In the genomic region with DNA sequence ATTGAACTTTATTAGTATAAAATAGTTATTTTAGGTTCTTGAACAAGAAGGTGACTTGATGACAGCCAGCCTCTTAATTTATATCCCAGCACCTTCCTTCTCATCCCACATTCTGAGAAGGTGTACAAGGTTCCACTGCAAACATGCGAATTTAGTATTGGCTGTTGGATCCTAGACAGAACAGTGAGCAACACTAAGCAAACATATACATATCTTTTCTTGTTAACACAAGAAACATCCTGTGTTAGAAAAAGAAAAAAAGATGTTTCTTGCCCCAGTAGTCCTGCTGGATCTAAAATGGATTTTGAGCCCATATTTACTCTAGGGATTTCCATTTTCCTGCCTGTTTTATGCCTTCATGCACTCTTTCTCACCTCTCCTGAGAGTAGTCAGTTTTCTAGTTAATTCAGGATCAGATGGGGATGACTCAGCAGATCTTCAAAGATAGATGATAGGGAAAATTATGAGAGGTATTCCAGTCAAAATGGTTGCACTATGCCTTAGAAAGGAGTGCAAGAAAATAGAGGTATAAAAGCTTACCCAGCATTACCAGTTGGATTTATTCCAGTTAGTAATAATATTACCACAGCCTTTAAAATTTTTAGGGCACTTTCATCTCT, we compare ENCODE assay signal across 26 cellular contexts.
DNase-seq lines count a peak whose midpoint lies in the region; ATAC-seq and TF ChIP-seq lines count a peak whose summit lies in the region.
"Had no signal": no experiment of that assay in that cellular context is flagged by ENCODE, and none has a peak within 500 bp of the region (broad histone marks: within the 10 kb centered on the region; RNA-seq: fewer than 3 reads in every experiment).

No MANE protein-coding gene starts in this region.

- BruUV-seq in PC-9 (replicated peaks; lab: Mats Ljungman, UMichigan): no TSS peak

- H3K27me3 ChIP-seq in ACC112 (ENCODE audit: insufficient read depth, low read length): no peaks in the 10 kb centered on the region
- H3K27me3 ChIP-seq in PC-9 (ENCODE audit: insufficient read depth, low read depth): no peaks in the 10 kb centered on the region
- H3K27me3 ChIP-seq: heart left ventricle, MG63, upper lobe of right lung had no signal

- no peaks in the 10 kb centered on the region for H3K4me1 ChIP-seq in ACC112 (ENCODE audit: control insufficient read depth, insufficient read depth, low read length, unreplicated experiment)
- peaks cover 4% of the 10 kb centered on the region; the same call in 1 of the 2 replicates for H3K4me1 ChIP-seq in PC-9 (replicated peaks; ENCODE audit: insufficient read depth)
- H3K4me1 ChIP-seq: heart left ventricle, upper lobe of right lung had no signal

- H4K20me1 ChIP-seq in PC-9 (ENCODE audit: insufficient read depth): no peaks in the 10 kb centered on the region

- intact Hi-C loops in PC-9 (cut with micrococcal nuclease; ENCODE audit: unreplicated experiment): no loop called here
- intact Hi-C loops in left cardiac atrium (cut with DNase I): no loop called here

- no peak for TF ChIP-seq CTCF in PC-9 (conservative IDR thresholded peaks at IDR 0.05)
- no peak for TF ChIP-seq CTCF in fibroblast of mammary gland (conservative IDR thresholded peaks at IDR 0.05; ENCODE audit: control insufficient read depth, insufficient read depth, low read depth, low read length)

- CTCF ChIA-PET in PC-9 (lab: Charles Lee): no interaction called here

- H3K79me2 ChIP-seq in ACC112 (ENCODE audit: control insufficient read depth, insufficient read depth, low read length, unreplicated experiment): no peaks in the 10 kb centered on the region
- no peaks in the 10 kb centered on the region for H3K79me2 ChIP-seq in PC-9 (ENCODE audit: low read depth)

- no peaks in the 10 kb centered on the region for H3K9me2 ChIP-seq in PC-9 (ENCODE audit: insufficient read depth)

- POLR2A ChIA-PET in PC-9 (lab: Charles Lee; ENCODE audit: unreplicated experiment): no interaction called here

- H3K27ac ChIP-seq in ACC112 (ENCODE audit: low read depth, low read length) (no peak overlapping the region), PC-9 (no peak overlapping the region)
- H3K27ac ChIP-seq: C4-2B, epithelial cell of prostate, heart left ventricle, upper lobe of right lung had no signal

- H3K36me3 ChIP-seq in ACC112 (ENCODE audit: insufficient read depth, low read length) (no peaks in the 10 kb centered on the region), PC-9 (ENCODE audit: low read depth) (no peaks in the 10 kb centered on the region)
- H3K36me3 ChIP-seq: heart left ventricle, MG63, upper lobe of right lung had no signal

- no peak overlapping the region for H3K4me2 ChIP-seq in PC-9

- no peak for ATAC-seq in left cardiac atrium
- no peak for ATAC-seq in left lobe of liver
- ATAC-seq: activated CD4-positive, alpha-beta T cell treated with anti-CD3 and anti-CD28 coated beads for 36 hours; activated CD8-positive, alpha-beta T cell treated with anti-CD3 and anti-CD28 coated beads, Interleukin-2, amount 10 ng/mL, durations not matched to agents 7 days and 5 days; activated naive CD4-positive, alpha-beta T cell treated with anti-CD3 and anti-CD28 coated beads, Interleukin-2, amount 50 U/mL, for 72 hours; heart left ventricle; right cardiac atrium; Right ventricle myocardium inferior; stimulated activated naive B cell treated with anti-CD40 and anti-IgM and Interleukin-4, amounts not matched to agents 10 μg/mL and 1 μg/mL and 100 μg/mL, for 72 hours; upper lobe of right lung had no signal

- H3F3A ChIP-seq in PC-9 (ENCODE audit: insufficient read depth, low read depth): no peaks in the 10 kb centered on the region

- peak overlapping the region; percentile 74 for H2AFZ ChIP-seq in ACC112 (ENCODE audit: low read length, unreplicated experiment)
- H2AFZ ChIP-seq in PC-9: peak overlapping the region; percentile 74; the same call in 1 of the 2 replicates

- no peaks in the 10 kb centered on the region for H3K9me3 ChIP-seq in PC-9 (ENCODE audit: insufficient read depth, low read depth)
- H3K9me3 ChIP-seq: heart left ventricle, MG63, upper lobe of right lung had no signal

- DNase-seq in GM03348 (ENCODE audit: low spot score) (peak; percentile 3), PC-9 (no peak), fibroblast of mammary gland (ENCODE audit: low read depth) (peak; percentile 16), iPS-NIHi11 (ENCODE audit: low spot score) (no peak), left cardiac atrium (no peak), left lobe of liver (ENCODE audit: low spot score) (no peak), C1 segment of cervical spinal cord (lab: John Stamatoyannopoulos, UW) (no peak)
- DNase-seq: activated CD4-positive, alpha-beta T cell treated with anti-CD3 and anti-CD28 coated beads for 36 hours; activated CD8-positive, alpha-beta T cell treated with anti-CD3 and anti-CD28 coated beads, Interleukin-2, amount 10 ng/mL, durations not matched to agents 7 days and 5 days; activated T-cell treated with anti-CD3 and anti-CD28 coated beads for 4 hours; cerebellar nuclear complex; effector CD4-positive, alpha-beta T cell; HCEC 1CT; heart left ventricle; MG63; NCI-H1105 treated with DMSO at 0.1 percent for 48 hours; NCI-H2029 treated with DMSO at 0.1 percent for 48 hours; NCI-H524; right cardiac atrium; stimulated activated naive B cell treated with anti-CD40 and anti-IgM and Interleukin-4, amounts not matched to agents 10 μg/mL and 1 μg/mL and 100 μg/mL, for 72 hours; upper lobe of right lung had no signal

- H3K4me3 ChIP-seq in ACC112 (ENCODE audit: low read depth, low read length): no peak overlapping the region
- H3K4me3 ChIP-seq in PC-9: no peak overlapping the region
- H3K4me3 ChIP-seq in fibroblast of mammary gland (ENCODE audit: control insufficient read depth, low read depth, low read length): no peak overlapping the region
- H3K4me3 ChIP-seq: heart left ventricle, MG63, upper lobe of right lung had no signal

Comparison
In these comparisons a context has a peak if more than half of its experiments do, and no peak if none do; other contexts are left out.
1. DNase-seq: peak in GM03348 (single experiment) and fibroblast of mammary gland (single experiment); none in PC-9 (0 of 2), iPS-NIHi11 (single experiment), left cardiac atrium (single experiment), left lobe of liver (single experiment) and C1 segment of cervical spinal cord (0 of 14).